Comparison of ENCODE assay signal across 8 cellular contexts in genomic region chr3:59818033-59818936, GRCh38.
A peak's percentile ranks its signal among the peaks of the same experiment; 100 is the strongest.
DNase-seq lines count a peak whose midpoint lies in the region; ATAC-seq and TF ChIP-seq lines count a peak whose summit lies in the region.

No MANE protein-coding gene starts in this region.

- no peaks in the 10 kb centered on the region for H3K27me3 ChIP-seq in prostate gland (replicated peaks; ENCODE audit: insufficient read depth)

- no peaks in the 10 kb centered on the region for H3K9me3 ChIP-seq in prostate gland

- no peak for TF ChIP-seq CTCF in prostate gland (IDR thresholded peaks at IDR 0.05)

- intact Hi-C loops in prostate gland (cut with DNase I) = no loop called here

- no peak overlapping the region for H3K4me3 ChIP-seq in prostate gland

- no peaks in the 10 kb centered on the region for H3K4me1 ChIP-seq in prostate gland (replicated peaks)

- WGBS in prostate gland = 30% methylated on average over 17 of the region's 17 CpGs

- ATAC-seq in SK-N-SH treated with all-trans-retinoic acid at 6 μM for 48 hours = peak; percentile 96
- ATAC-seq in HG02763 (IDR thresholded peaks at IDR 0.05; ENCODE audit: unreplicated experiment) = no peak
- ATAC-seq in GM19351 (IDR thresholded peaks at IDR 0.05; ENCODE audit: unreplicated experiment) = no peak

- DNase-seq in ELR (ENCODE audit: low read depth) (peak; percentile 91), globus pallidus (ENCODE audit: low spot score) (peak; percentile 21), prostate gland (ENCODE audit: low spot score) (peak; percentile 74), T-helper 1 cell (no peak)
- DNase-seq in activated CD4-positive, alpha-beta T cell treated with anti-CD3 and anti-CD28 coated beads, Interleukin-2, amount 50 U/mL, for 48 hours = no peak

- H3K27ac ChIP-seq in prostate gland = peak overlapping the region in 1 of 2 donors; percentile 21

- H3K36me3 ChIP-seq in prostate gland = no peaks in the 10 kb centered on the region

- no peak for TF ChIP-seq POLR2A in prostate gland (IDR thresholded peaks at IDR 0.05)

TF ChIP-seq in SK-N-SH treated with all-trans-retinoic acid at 6 μM for 48 hours, 23 proteins besides CTCF, POLR2A, EP300 and RAD21:
- TF ChIP-seq CSDC2 (CRISPR knock-in tag; IDR thresholded peaks at IDR 0.05) (no peak), RARB (CRISPR knock-in tag; IDR thresholded peaks at IDR 0.05) (no peak), ZC3H10 (CRISPR knock-in tag; IDR thresholded peaks at IDR 0.05) (no peak), PPARA (CRISPR knock-in tag; IDR thresholded peaks at IDR 0.05; ENCODE audit: borderline replicate concordance) (no peak), ZNF565 (CRISPR knock-in tag; conservative IDR thresholded peaks at IDR 0.05; ENCODE audit: low read depth) (no peak), BACH2 (CRISPR knock-in tag; IDR thresholded peaks at IDR 0.05; ENCODE audit: borderline replicate concordance) (no peak), ISL1 (CRISPR knock-in tag; IDR thresholded peaks at IDR 0.05) (no peak), ZNF70 (CRISPR knock-in tag; IDR thresholded peaks at IDR 0.05) (no peak)
- TF ChIP-seq, protein P1, sequence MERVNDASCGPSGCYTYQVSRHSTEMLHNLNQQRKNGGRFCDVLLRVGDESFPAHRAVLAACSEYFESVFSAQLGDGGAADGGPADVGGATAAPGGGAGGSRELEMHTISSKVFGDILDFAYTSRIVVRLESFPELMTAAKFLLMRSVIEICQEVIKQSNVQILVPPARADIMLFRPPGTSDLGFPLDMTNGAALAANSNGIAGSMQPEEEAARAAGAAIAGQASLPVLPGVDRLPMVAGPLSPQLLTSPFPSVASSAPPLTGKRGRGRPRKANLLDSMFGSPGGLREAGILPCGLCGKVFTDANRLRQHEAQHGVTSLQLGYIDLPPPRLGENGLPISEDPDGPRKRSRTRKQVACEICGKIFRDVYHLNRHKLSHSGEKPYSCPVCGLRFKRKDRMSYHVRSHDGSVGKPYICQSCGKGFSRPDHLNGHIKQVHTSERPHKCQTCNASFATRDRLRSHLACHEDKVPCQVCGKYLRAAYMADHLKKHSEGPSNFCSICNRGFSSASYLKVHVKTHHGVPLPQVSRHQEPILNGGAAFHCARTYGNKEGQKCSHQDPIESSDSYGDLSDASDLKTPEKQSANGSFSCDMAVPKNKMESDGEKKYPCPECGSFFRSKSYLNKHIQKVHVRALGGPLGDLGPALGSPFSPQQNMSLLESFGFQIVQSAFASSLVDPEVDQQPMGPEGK (CRISPR knock-in tag; IDR thresholded peaks at IDR 0.05; ENCODE audit: borderline replicate concordance) = no peak

Comparison
In these comparisons a context has a peak if more than half of its experiments do, and no peak if none do; other contexts are left out.
1. DNase-seq: peak in ELR (single experiment), globus pallidus (single experiment) and prostate gland (single experiment); none in activated CD4-positive, alpha-beta T cell treated with anti-CD3 and anti-CD28 coated beads, Interleukin-2, amount 50 U/mL, for 48 hours (0 of 2) and T-helper 1 cell (0 of 5).